Comparison of ENCODE assay signal across 8 cellular contexts in the genomic region with DNA sequence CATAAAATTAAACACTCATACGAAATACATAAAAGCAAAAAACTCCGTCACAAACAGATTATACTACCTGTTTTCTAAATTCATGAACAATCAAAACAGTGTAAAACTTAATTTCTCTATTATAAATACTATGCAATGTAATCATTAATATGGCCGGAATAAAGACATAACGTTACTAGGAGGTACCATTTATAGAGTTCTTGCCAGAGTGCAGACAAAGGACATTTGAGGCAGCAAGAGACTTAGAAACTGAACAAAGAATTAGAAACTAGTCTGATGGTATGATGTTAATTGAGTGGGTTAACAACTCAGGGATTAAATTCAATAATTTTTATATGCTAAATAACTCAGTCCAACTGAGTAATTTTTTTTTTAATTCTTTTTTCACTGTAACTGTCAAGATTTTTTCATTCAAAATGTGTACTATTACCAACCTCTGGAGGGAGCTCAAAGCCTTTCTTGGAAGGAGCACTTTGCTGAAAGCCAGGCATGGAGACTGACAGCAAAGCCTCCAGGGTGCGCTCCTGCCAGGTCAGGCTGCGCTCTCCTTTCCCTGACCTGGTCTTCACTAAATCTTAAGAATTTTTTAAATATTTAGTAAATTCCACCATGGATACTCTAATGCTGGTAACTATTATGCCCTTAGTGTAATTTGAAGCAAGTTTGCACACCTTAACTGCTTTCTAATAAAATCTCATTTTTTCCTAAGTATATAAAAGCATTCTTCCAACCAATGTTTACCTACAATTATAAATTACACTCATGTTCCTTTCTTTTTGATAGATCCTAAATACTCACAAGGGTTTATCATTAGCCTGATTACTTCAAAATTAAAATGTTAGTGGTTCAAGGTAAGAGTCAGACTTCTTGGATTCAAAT. TPM values are rescaled to one million over a fixed set of nuclear protein-coding genes. Genes with fewer than 3 reads are reported as not detected.
DNase-seq lines count a peak whose midpoint lies in the region; ATAC-seq and TF ChIP-seq lines count a peak whose summit lies in the region.

No MANE protein-coding gene starts in this region.

- no peaks in the 10 kb centered on the region for H3K9me3 Mint-ChIP-seq in activated CD4-positive, alpha-beta T cell treated with anti-CD3 and anti-CD28 coated beads for 36 hours (ENCODE audit: low read depth)

- no peak overlapping the region for H3K4me3 ChIP-seq in BJ (ENCODE audit: low read depth, low read length)
- H3K4me3 ChIP-seq in lung = no peak overlapping the region

- CTCF ChIA-PET in BJ (lab: Yijun Ruan, JAX) = interaction anchor here (0.6 to 2.7 kb wide), 17 partner anchors 8 to 425 kb away, joined by 3 to 22 read pairs (median 4); no protein-coding TSS in a partner anchor
- CTCF ChIA-PET in activated CD4-positive, alpha-beta T cell treated with anti-CD3 and anti-CD28 coated beads for 36 hours (lab: Charles Lee) = interaction anchor here (0.7 to 2.7 kb wide), 10 partner anchors 11 to 603 kb away, joined by 3 to 10 read pairs (median 4); no protein-coding TSS in a partner anchor

- H3K36me3 Mint-ChIP-seq in activated CD4-positive, alpha-beta T cell treated with anti-CD3 and anti-CD28 coated beads for 36 hours (ENCODE audit: low read depth) = peaks cover 12% of the 10 kb centered on the region

- H3K4me1 Mint-ChIP-seq in activated CD4-positive, alpha-beta T cell treated with anti-CD3 and anti-CD28 coated beads for 36 hours = no peaks in the 10 kb centered on the region

- H3K4me1 ChIP-seq in lung (ENCODE audit: control insufficient read depth in 2 of 2, insufficient read depth in 2 of 2, low read length in 2 of 2) = no peaks in the 10 kb centered on the region

- no peaks in the 10 kb centered on the region for H3K9me3 ChIP-seq in lung (ENCODE audit: control insufficient read depth in 2 of 2, insufficient read depth in 1 of 2, low read length in 1 of 2)

- no peak overlapping the region for H3K27ac Mint-ChIP-seq in activated CD4-positive, alpha-beta T cell treated with anti-CD3 and anti-CD28 coated beads for 36 hours

- H3K36me3 ChIP-seq in BJ (ENCODE audit: control insufficient read depth, insufficient read depth, low read length) (no peaks in the 10 kb centered on the region), lung (ENCODE audit: control insufficient read depth in 2 of 2, insufficient read depth in 2 of 2, low read length in 2 of 2) (no peaks in the 10 kb centered on the region)

- POLR2A ChIA-PET in BJ (lab: Charles Lee) = no interaction called here
- POLR2A ChIA-PET in activated CD4-positive, alpha-beta T cell treated with anti-CD3 and anti-CD28 coated beads for 36 hours (lab: Charles Lee) = no interaction called here

- no peak overlapping the region for H3K4me3 Mint-ChIP-seq in activated CD4-positive, alpha-beta T cell treated with anti-CD3 and anti-CD28 coated beads for 36 hours

- no peaks in the 10 kb centered on the region for H3K27me3 ChIP-seq in BJ (ENCODE audit: control insufficient read depth, insufficient read depth, low read length)
- no peaks in the 10 kb centered on the region for H3K27me3 ChIP-seq in lung (ENCODE audit: control insufficient read depth, insufficient read depth)

- DNase-seq in BJ (ENCODE audit: low read depth) = no peak
- DNase-seq in NCI-H2227 (lab: John Stamatoyannopoulos, UW; ENCODE audit: unreplicated experiment) = peak; percentile 73
- peak; percentile 67 for DNase-seq in activated CD4-positive, alpha-beta T cell treated with anti-CD3 and anti-CD28 coated beads for 36 hours
- peak; percentile 28 for DNase-seq in effector CD4-positive, alpha-beta T cell
- DNase-seq in lung (ENCODE audit: low spot score) = peak; percentile 50
- DNase-seq in stimulated activated CD8-positive, alpha-beta memory T cell treated with anti-CD3 and anti-CD28 coated beads, Interleukin-4, amount 100 ng/mL, for 48 hours = peak; percentile 43

- TF ChIP-seq CTCF in BJ (IDR thresholded peaks at IDR 0.05; ENCODE audit: insufficient read depth, low read depth, low read length) (peak; percentile 85), lung (IDR thresholded peaks at IDR 0.05; ENCODE audit: control extremely low read depth, extremely low read depth) (peak; percentile 68)

- H3K27ac ChIP-seq in lung (ENCODE audit: low read depth in 1 of 2, low read length in 1 of 2) = no peak overlapping the region

- intact Hi-C loops in activated CD4-positive, alpha-beta T cell treated with anti-CD3 and anti-CD28 coated beads for 36 hours (cut with DNase I, micrococcal nuclease) = loop anchor here (1.0 kb wide), 1 partner anchor 143 kb away; no protein-coding TSS in a partner anchor

- 61 to 63% methylated on average over 6 of the region's 6 CpGs for WGBS in lung, 2 donors

- no peaks in the 10 kb centered on the region for H3K27me3 Mint-ChIP-seq in activated CD4-positive, alpha-beta T cell treated with anti-CD3 and anti-CD28 coated beads for 36 hours

- ATAC-seq in GM18868 (IDR thresholded peaks at IDR 0.05; ENCODE audit: unreplicated experiment) (peak; percentile 98), HG03108 (IDR thresholded peaks at IDR 0.05; ENCODE audit: unreplicated experiment) (peak; percentile 84), lung (ENCODE audit: insufficient read depth, low FRiP score) (peak; percentile 93)
- peak; percentile 87 for ATAC-seq in activated CD4-positive, alpha-beta T cell treated with anti-CD3 and anti-CD28 coated beads for 36 hours

RNA-seq across cellular contexts. Expression of gene WDR35, which starts 34.1 kb away (rescaled TPM):
- polyA plus RNA-seq in BJ (2011; rRNA removed) (2.5 and 5.1 TPM in 2 replicates), lung (1 to 10 TPM; 2.8 to 4.6 TPM)
- 3.9 and 4.0 TPM in 2 replicates for polyA minus RNA-seq in BJ (2011; rRNA and poly(A)+ RNA removed)
- total RNA-seq in activated CD4-positive, alpha-beta T cell treated with anti-CD3 and anti-CD28 coated beads for 36 hours = 1 to 10 TPM; 6.2 to 7.4 TPM
- total RNA-seq in lung = 10 to 100 TPM; 13.4 to 25.9 TPM

RNA-seq across cellular contexts. Expression of gene TTC32, which starts 54.0 kb away (rescaled TPM):
- polyA plus RNA-seq in BJ (2011; rRNA removed) (3.6 and 3.9 TPM in 2 replicates), lung (10 to 100 TPM; 11.5 to 47.3 TPM)
- polyA minus RNA-seq in BJ (2011; rRNA and poly(A)+ RNA removed) = 2.4 and 3.8 TPM in 2 replicates
- total RNA-seq in activated CD4-positive, alpha-beta T cell treated with anti-CD3 and anti-CD28 coated beads for 36 hours = 10 to 100 TPM in 1 of 2 experiments, 1 to 10 TPM in 1; 8.8 to 15.7 TPM
- 10 to 100 TPM; 13.4 to 19.0 TPM for total RNA-seq in lung

RNA-seq across cellular contexts. Expression of gene MATN3, which starts 56.7 kb away (rescaled TPM):
- polyA plus RNA-seq in BJ (2011; rRNA removed) (0.92 and 0.97 TPM in 2 replicates), lung (1 to 10 TPM; 2.7 to 3.1 TPM)
- 0.51 and 0.66 TPM in 2 replicates for polyA minus RNA-seq in BJ (2011; rRNA and poly(A)+ RNA removed)
- total RNA-seq in activated CD4-positive, alpha-beta T cell treated with anti-CD3 and anti-CD28 coated beads for 36 hours = not detected
- total RNA-seq in lung = 1 to 10 TPM; 2.9 to 3.6 TPM
